2 cellular contexts compared by ENCODE assay signal in the genomic region with DNA sequence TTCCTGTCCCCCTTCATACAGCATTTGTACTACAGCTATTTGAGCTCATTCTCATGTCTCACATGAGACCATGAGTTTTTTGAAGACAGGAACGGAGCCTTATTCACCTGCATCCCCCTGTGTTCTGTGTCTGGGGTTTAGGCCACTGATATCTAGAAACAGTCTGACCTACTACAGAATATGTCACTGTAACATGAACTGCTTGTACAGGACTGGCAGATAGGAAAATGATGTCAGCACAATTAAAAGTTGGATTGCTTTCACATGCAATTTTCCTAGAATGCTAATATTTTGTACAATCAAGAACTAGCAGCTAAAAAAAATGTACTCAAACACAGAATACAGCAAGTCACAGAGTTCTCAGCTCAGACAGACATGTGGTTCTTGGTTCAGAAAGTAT.
TF ChIP-seq lines count a peak whose summit lies in the region.

No MANE protein-coding gene starts in this region.

TF ChIP-seq in SK-N-SH treated with all-trans-retinoic acid at 6 μM for 48 hours, 23 proteins besides CTCF, POLR2A, EP300 and RAD21:
- no peak for TF ChIP-seq BACH2 (CRISPR knock-in tag; IDR thresholded peaks at IDR 0.05; ENCODE audit: borderline replicate concordance)
- no peak for TF ChIP-seq ZFP30 (CRISPR knock-in tag; IDR thresholded peaks at IDR 0.05)
- no peak for TF ChIP-seq CSDC2 (CRISPR knock-in tag; IDR thresholded peaks at IDR 0.05)
- TF ChIP-seq GLIS3 (CRISPR knock-in tag; IDR thresholded peaks at IDR 0.05): no peak
- TF ChIP-seq ZNF70 (CRISPR knock-in tag; IDR thresholded peaks at IDR 0.05): no peak
- TF ChIP-seq ISL1 (CRISPR knock-in tag; IDR thresholded peaks at IDR 0.05): no peak
- TF ChIP-seq ZNF565 (CRISPR knock-in tag; conservative IDR thresholded peaks at IDR 0.05; ENCODE audit: low read depth): no peak
- TF ChIP-seq, protein P1, sequence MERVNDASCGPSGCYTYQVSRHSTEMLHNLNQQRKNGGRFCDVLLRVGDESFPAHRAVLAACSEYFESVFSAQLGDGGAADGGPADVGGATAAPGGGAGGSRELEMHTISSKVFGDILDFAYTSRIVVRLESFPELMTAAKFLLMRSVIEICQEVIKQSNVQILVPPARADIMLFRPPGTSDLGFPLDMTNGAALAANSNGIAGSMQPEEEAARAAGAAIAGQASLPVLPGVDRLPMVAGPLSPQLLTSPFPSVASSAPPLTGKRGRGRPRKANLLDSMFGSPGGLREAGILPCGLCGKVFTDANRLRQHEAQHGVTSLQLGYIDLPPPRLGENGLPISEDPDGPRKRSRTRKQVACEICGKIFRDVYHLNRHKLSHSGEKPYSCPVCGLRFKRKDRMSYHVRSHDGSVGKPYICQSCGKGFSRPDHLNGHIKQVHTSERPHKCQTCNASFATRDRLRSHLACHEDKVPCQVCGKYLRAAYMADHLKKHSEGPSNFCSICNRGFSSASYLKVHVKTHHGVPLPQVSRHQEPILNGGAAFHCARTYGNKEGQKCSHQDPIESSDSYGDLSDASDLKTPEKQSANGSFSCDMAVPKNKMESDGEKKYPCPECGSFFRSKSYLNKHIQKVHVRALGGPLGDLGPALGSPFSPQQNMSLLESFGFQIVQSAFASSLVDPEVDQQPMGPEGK (CRISPR knock-in tag; IDR thresholded peaks at IDR 0.05; ENCODE audit: borderline replicate concordance): no peak
- no peak for TF ChIP-seq ESRRG (CRISPR knock-in tag; IDR thresholded peaks at IDR 0.05)
- TF ChIP-seq, protein P2, sequence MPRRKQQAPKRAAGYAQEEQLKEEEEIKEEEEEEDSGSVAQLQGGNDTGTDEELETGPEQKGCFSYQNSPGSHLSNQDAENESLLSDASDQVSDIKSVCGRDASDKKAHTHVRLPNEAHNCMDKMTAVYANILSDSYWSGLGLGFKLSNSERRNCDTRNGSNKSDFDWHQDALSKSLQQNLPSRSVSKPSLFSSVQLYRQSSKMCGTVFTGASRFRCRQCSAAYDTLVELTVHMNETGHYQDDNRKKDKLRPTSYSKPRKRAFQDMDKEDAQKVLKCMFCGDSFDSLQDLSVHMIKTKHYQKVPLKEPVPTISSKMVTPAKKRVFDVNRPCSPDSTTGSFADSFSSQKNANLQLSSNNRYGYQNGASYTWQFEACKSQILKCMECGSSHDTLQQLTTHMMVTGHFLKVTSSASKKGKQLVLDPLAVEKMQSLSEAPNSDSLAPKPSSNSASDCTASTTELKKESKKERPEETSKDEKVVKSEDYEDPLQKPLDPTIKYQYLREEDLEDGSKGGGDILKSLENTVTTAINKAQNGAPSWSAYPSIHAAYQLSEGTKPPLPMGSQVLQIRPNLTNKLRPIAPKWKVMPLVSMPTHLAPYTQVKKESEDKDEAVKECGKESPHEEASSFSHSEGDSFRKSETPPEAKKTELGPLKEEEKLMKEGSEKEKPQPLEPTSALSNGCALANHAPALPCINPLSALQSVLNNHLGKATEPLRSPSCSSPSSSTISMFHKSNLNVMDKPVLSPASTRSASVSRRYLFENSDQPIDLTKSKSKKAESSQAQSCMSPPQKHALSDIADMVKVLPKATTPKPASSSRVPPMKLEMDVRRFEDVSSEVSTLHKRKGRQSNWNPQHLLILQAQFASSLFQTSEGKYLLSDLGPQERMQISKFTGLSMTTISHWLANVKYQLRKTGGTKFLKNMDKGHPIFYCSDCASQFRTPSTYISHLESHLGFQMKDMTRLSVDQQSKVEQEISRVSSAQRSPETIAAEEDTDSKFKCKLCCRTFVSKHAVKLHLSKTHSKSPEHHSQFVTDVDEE (CRISPR knock-in tag; IDR thresholded peaks at IDR 0.05): no peak
- no peak for TF ChIP-seq TCF4 (CRISPR knock-in tag; IDR thresholded peaks at IDR 0.05; ENCODE audit: borderline replicate concordance)
TF ChIP-seq in SK-N-SH treated with all-trans-retinoic acid at 6 μM for 48 hours: peak in this region for 0.

TF ChIP-seq in SK-N-SH, 30 proteins besides CTCF, POLR2A, EP300 and RAD21:
- TF ChIP-seq ELF1 (IDR thresholded peaks at IDR 0.05): no peak
- no peak for TF ChIP-seq POLR2AphosphoS5 (IDR thresholded peaks at IDR 0.05; ENCODE audit: low read depth, low read length)
- no peak for TF ChIP-seq GABPA (IDR thresholded peaks at IDR 0.05; ENCODE audit: low read depth)
- TF ChIP-seq, protein P3, sequence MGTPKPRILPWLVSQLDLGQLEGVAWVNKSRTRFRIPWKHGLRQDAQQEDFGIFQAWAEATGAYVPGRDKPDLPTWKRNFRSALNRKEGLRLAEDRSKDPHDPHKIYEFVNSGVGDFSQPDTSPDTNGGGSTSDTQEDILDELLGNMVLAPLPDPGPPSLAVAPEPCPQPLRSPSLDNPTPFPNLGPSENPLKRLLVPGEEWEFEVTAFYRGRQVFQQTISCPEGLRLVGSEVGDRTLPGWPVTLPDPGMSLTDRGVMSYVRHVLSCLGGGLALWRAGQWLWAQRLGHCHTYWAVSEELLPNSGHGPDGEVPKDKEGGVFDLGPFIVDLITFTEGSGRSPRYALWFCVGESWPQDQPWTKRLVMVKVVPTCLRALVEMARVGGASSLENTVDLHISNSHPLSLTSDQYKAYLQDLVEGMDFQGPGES (IDR thresholded peaks at IDR 0.05; ENCODE audit: low read depth, low read length): no peak
- TF ChIP-seq RCOR1 (IDR thresholded peaks at IDR 0.05; ENCODE audit: low read length): no peak
- TF ChIP-seq PBX3 (IDR thresholded peaks at IDR 0.05): no peak
